Comparison of ENCODE assay signal across 8 cellular contexts in the genomic region with DNA sequence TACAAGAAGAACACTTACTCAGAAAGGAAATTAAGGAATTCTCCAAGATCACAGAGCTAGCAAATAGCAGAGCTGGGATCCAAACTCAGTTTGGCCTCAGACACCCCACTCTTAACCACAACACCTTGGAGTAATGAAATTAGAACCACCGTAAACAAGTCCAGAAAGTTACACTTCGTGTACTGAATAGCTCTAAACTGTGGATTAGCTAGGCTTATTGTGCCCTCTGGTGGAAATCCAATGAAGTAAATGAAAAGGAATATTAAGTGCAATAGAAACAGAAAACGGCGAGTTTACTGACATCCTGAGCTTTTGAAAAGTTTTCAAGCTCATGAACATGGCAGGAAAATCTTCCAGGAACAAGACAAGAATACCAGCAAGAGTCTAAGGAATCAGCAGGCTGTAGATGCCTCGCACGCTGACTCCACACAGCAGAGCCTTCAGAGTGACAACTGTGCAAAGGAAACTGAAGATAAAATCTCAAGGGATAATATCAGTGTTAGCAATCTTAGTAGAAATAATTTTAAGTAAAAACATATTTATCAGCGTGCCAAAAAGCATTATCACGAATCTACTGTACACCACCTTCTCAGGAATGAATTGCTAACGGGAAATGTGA. TPM values are rescaled to one million over a fixed set of nuclear protein-coding genes. Genes with fewer than 3 reads are reported as not detected.
DNase-seq lines count a peak whose midpoint lies in the region; ATAC-seq, FAIRE-seq and TF ChIP-seq lines count a peak whose summit lies in the region.

No MANE protein-coding gene starts in this region.

- no peaks in the 10 kb centered on the region for H3K9me3 ChIP-seq in DND-41 (ENCODE audit: insufficient read depth, low read length, severe bottlenecking)
- no peaks in the 10 kb centered on the region for H3K9me3 ChIP-seq in lung (ENCODE audit: control insufficient read depth in 2 of 2, insufficient read depth in 1 of 2, low read length in 1 of 2)

- TF ChIP-seq CTCF in DND-41 (IDR thresholded peaks at IDR 0.05; ENCODE audit: borderline replicate concordance, extremely low read depth, low read length, poor library complexity, severe bottlenecking) (peak; percentile 75), lung (IDR thresholded peaks at IDR 0.05; ENCODE audit: control extremely low read depth, extremely low read depth) (peak; percentile 57)

- no peaks in the 10 kb centered on the region for H3K36me3 ChIP-seq in DND-41 (ENCODE audit: insufficient read depth, low read length)
- no peaks in the 10 kb centered on the region for H3K36me3 ChIP-seq in lung (ENCODE audit: control insufficient read depth in 2 of 2, insufficient read depth in 2 of 2, low read length in 2 of 2)

- H3K4me1 ChIP-seq in DND-41 (ENCODE audit: insufficient read depth, low read length) (peaks cover 4% of the 10 kb centered on the region; the same call in 1 of the 2 replicates), lung (ENCODE audit: control insufficient read depth in 2 of 2, insufficient read depth in 2 of 2, low read length in 2 of 2) (no peaks in the 10 kb centered on the region)

- H3K9ac ChIP-seq in DND-41 (ENCODE audit: low read depth, low read length): no peak overlapping the region

- H3K27me3 ChIP-seq in DND-41 (ENCODE audit: insufficient read depth, low read length, poor library complexity) (peaks cover 3% of the 10 kb centered on the region), lung (ENCODE audit: control insufficient read depth, insufficient read depth) (no peaks in the 10 kb centered on the region)

- 21 to 27% methylated on average over 9 of the region's 9 CpGs for WGBS in lung, 2 donors

- H3K4me3 ChIP-seq in DND-41 (ENCODE audit: low read depth in 1 of 2, low read length in 2 of 2) (no peak overlapping the region), lung (no peak overlapping the region)

- no peaks in the 10 kb centered on the region for H3K79me2 ChIP-seq in DND-41 (ENCODE audit: insufficient read depth, low read length)

- ATAC-seq in DND-41 (ENCODE audit: insufficient read depth, low read depth) (peak; percentile 86), GM19324 (IDR thresholded peaks at IDR 0.05; ENCODE audit: low FRiP score, unreplicated experiment) (peak; percentile 82), HG03196 (IDR thresholded peaks at IDR 0.05; ENCODE audit: unreplicated experiment) (peak; percentile 83), lung (ENCODE audit: insufficient read depth, low FRiP score) (peak; percentile 53)

- FAIRE-seq in urothelium cell line (lab: Jason Lieb, UNC): no peak

- H4K20me1 ChIP-seq in DND-41 (ENCODE audit: insufficient read depth, low read length): no peaks in the 10 kb centered on the region

- no peak overlapping the region for H3K4me2 ChIP-seq in DND-41 (ENCODE audit: insufficient read depth, low read length)

- H2AFZ ChIP-seq in DND-41 (ENCODE audit: low read depth, low read length): 0 out of 2 replicates have a peak overlapping the region, but pooled peaks have one; percentile 6

- DNase-seq in DND-41 (no peak), NCI-H82 treated with DMSO at 0.1 percent for 48 hours (lab: John Stamatoyannopoulos, UW; ENCODE audit: unreplicated experiment) (peak; percentile 31), cerebellar cortex (ENCODE audit: low spot score) (peak; percentile 80), lung (ENCODE audit: low spot score) (no peak), urothelium cell line (ENCODE audit: low spot score) (peak; percentile 28), amniotic stem cell (lab: John Stamatoyannopoulos, UW) (no peak)

- H3K27ac ChIP-seq in DND-41 (ENCODE audit: low read length) (no peak overlapping the region), lung (ENCODE audit: low read depth in 1 of 2, low read length in 1 of 2) (no peak overlapping the region)

RNA-seq across cellular contexts. Expression of gene FBXO5, which starts 34.6 kb away (rescaled TPM):
- 10 to 100 TPM in 1 of 2 donors, 1 to 10 TPM in 1; 4.2 to 10.5 TPM for total RNA-seq in lung
- 1 to 10 TPM; 1.8 to 2.8 TPM for polyA plus RNA-seq in lung

RNA-seq across cellular contexts. Expression of gene MTRF1L, which starts 54.2 kb away (rescaled TPM):
- 10 to 100 TPM; 13.9 to 16.3 TPM for total RNA-seq in lung
- polyA plus RNA-seq in lung: 10 to 100 TPM in 1 of 2 donors, 1 to 10 TPM in 1; 9.4 to 10.9 TPM

Comparison
In these comparisons a context has a peak if more than half of its experiments do, and no peak if none do; other contexts are left out.
1. DNase-seq: peak in NCI-H82 treated with DMSO at 0.1 percent for 48 hours (single experiment), cerebellar cortex (single experiment) and urothelium cell line (single experiment); none in DND-41 (single experiment), lung (single experiment) and amniotic stem cell (single experiment).
2. Peak in every context shown above with its lines, with median percentiles within 50 percentile points of each other: ATAC-seq.